8 cellular contexts compared by ENCODE assay signal in the genomic region with DNA sequence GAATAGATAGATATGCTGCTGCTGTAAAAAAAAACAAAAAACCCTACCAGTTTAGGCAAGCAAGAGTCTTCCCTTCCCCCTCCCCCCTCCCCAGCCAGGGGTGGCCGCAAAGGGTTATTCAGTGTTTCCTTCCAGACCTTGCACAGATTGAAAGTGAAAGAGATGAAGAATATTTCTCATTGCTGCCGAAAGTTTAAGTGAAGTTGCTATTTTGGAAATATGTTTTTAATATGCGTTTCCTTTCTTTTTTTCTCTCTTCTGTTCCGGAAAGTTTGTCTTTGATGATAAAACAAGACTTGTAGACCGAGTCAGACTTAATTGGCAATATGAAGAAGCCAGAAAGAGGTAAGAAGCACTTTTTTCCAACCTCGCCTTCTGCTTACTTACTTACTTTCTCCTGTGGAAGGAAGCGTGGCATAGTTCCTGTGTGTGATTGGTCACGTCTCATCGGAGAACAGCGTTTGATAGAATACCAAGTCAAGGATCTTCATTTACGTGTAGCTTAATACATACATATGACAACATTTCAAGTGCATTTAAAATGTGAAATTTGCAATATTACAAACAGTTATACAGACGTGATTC. TPM values are rescaled to one million over a fixed set of nuclear protein-coding genes. Genes with fewer than 3 reads are reported as not detected.
A peak's percentile ranks its signal among the peaks of the same experiment; 100 is the strongest.
DNase-seq lines count a peak whose midpoint lies in the region; ATAC-seq and TF ChIP-seq lines count a peak whose summit lies in the region.

No MANE protein-coding gene starts in this region.

- TF ChIP-seq CTCF in spleen (IDR thresholded peaks at IDR 0.05 in 8 of 11, conservative IDR thresholded peaks at IDR 0.05 in 3 of 11) = no peak
- no peak for TF ChIP-seq CTCF in osteocyte (IDR thresholded peaks at IDR 0.05)

- H3K9me3 Mint-ChIP-seq in IgD-negative memory B cell (peaks cover 0 to 3% (median 0%) of the 10 kb centered on the region in 3 donors), osteocyte (ENCODE audit: unreplicated experiment) (no peaks in the 10 kb centered on the region)
- no peaks in the 10 kb centered on the region for H3K9me3 Mint-ChIP-seq in activated naive CD8-positive, alpha-beta T cell treated with anti-CD3 and anti-CD28 coated beads, Interleukin-2, amount 10 ng/mL, durations not matched to agents 7 days and 5 days

- peak overlapping the region; percentile 14 to 66 (median 32) for H3K4me3 ChIP-seq in spleen

- H3K4me1 Mint-ChIP-seq in IgD-negative memory B cell = peaks cover 9 to 25% (median 20%) of the 10 kb centered on the region in 3 donors
- H3K4me1 Mint-ChIP-seq in activated naive CD8-positive, alpha-beta T cell treated with anti-CD3 and anti-CD28 coated beads, Interleukin-2, amount 10 ng/mL, durations not matched to agents 7 days and 5 days = peaks cover 29% of the 10 kb centered on the region
- peaks cover 9% of the 10 kb centered on the region for H3K4me1 Mint-ChIP-seq in osteocyte (ENCODE audit: unreplicated experiment)

- peak; percentile 34 for DNase-seq in AG20443 (ENCODE audit: low spot score)
- no peak for DNase-seq in activated naive CD8-positive, alpha-beta T cell treated with anti-CD3 and anti-CD28 coated beads, Interleukin-2, amount 10 ng/mL, durations not matched to agents 7 days and 5 days
- DNase-seq in spleen = no peak
- DNase-seq in NCI-H345 (lab: John Stamatoyannopoulos, UW) = no peak
- DNase-seq in osteocyte (ENCODE audit: extremely low spot score, unreplicated experiment) = no peak
- no peak for DNase-seq in pons (ENCODE audit: low spot score)

- intact Hi-C loops in spleen (cut with DNase I; ENCODE audit: low total_unique reads) = no loop called here

- H3K9me3 ChIP-seq in spleen = no peaks in the 10 kb centered on the region

- peak overlapping the region; percentile 86 to 94 (median 90) for H3K27ac Mint-ChIP-seq in IgD-negative memory B cell
- H3K27ac Mint-ChIP-seq in activated naive CD8-positive, alpha-beta T cell treated with anti-CD3 and anti-CD28 coated beads, Interleukin-2, amount 10 ng/mL, durations not matched to agents 7 days and 5 days = peak overlapping the region; percentile 90
- H3K27ac Mint-ChIP-seq in osteocyte (ENCODE audit: unreplicated experiment) = no peak overlapping the region

- H3K27me3 Mint-ChIP-seq in IgD-negative memory B cell (peaks cover 1% of the 10 kb centered on the region), osteocyte (ENCODE audit: unreplicated experiment) (no peaks in the 10 kb centered on the region)
- H3K27me3 Mint-ChIP-seq in activated naive CD8-positive, alpha-beta T cell treated with anti-CD3 and anti-CD28 coated beads, Interleukin-2, amount 10 ng/mL, durations not matched to agents 7 days and 5 days = no peaks in the 10 kb centered on the region

- ATAC-seq in GM19467 (IDR thresholded peaks at IDR 0.05; ENCODE audit: unreplicated experiment) = peak; percentile 73
- ATAC-seq in activated naive CD8-positive, alpha-beta T cell treated with anti-CD3 and anti-CD28 coated beads, Interleukin-2, amount 10 ng/mL, durations not matched to agents 7 days and 5 days (ENCODE audit: low read depth) = peak; percentile 74

- no peaks in the 10 kb centered on the region for H3K27me3 ChIP-seq in spleen (replicated peaks in 1 of 7)

- H3K4me3 Mint-ChIP-seq in IgD-negative memory B cell (peak overlapping the region; percentile 87 to 94 (median 91)), osteocyte (ENCODE audit: unreplicated experiment) (no peak overlapping the region)
- peak overlapping the region; percentile 95 for H3K4me3 Mint-ChIP-seq in activated naive CD8-positive, alpha-beta T cell treated with anti-CD3 and anti-CD28 coated beads, Interleukin-2, amount 10 ng/mL, durations not matched to agents 7 days and 5 days

- peak overlapping the region; percentile 30 to 85 (median 83) for H3K27ac ChIP-seq in spleen

- H3K4me1 ChIP-seq in spleen = peaks cover 0 to 44% (median 19%) of the 10 kb centered on the region in 6 donors

- 1 to 41% (median 8%) methylated on average over 12 of the region's 12 CpGs for WGBS in spleen, 5 donors

- H3K36me3 Mint-ChIP-seq in IgD-negative memory B cell (no peaks in the 10 kb centered on the region), osteocyte (ENCODE audit: unreplicated experiment) (peaks cover 26% of the 10 kb centered on the region)
- H3K36me3 Mint-ChIP-seq in activated naive CD8-positive, alpha-beta T cell treated with anti-CD3 and anti-CD28 coated beads, Interleukin-2, amount 10 ng/mL, durations not matched to agents 7 days and 5 days = peaks cover 25% of the 10 kb centered on the region

- POLR2A ChIA-PET in activated naive CD8-positive, alpha-beta T cell treated with anti-CD3 and anti-CD28 coated beads, Interleukin-2, amount 10 ng/mL, durations not matched to agents 7 days and 5 days (lab: Charles Lee) = interaction anchor here (0.6 to 5.1 kb wide), 6 partner anchors 13 to 83 kb away, joined by 3 to 45 read pairs (median 7); no protein-coding TSS in a partner anchor

- no peak for TF ChIP-seq POLR2A in spleen (IDR thresholded peaks at IDR 0.05)

- H3K36me3 ChIP-seq in spleen = peaks cover 0 to 34% (median 0%) of the 10 kb centered on the region in 6 donors

RNA-seq across cellular contexts. Expression of gene CLCN4, which starts 58.4 kb away (rescaled TPM):
- polyA plus RNA-seq in IgD-negative memory B cell (5.1 TPM), spleen (under 1 TPM; 0.63 to 0.85 (median 0.64) TPM)
- under 1 TPM in 1 of 2 experiments, not detected in 1; 0.25 TPM for total RNA-seq in activated naive CD8-positive, alpha-beta T cell treated with anti-CD3 and anti-CD28 coated beads, Interleukin-2, amount 10 ng/mL, durations not matched to agents 7 days and 5 days
- total RNA-seq in spleen (10 to 100 TPM in 1 of 7 donors, 1 to 10 TPM in 6; 4.8 to 10.9 (median 5.3) TPM), osteocyte (2.3 and 3.7 TPM in 2 replicates)
